Comparison of ENCODE assay signal across 22 cellular contexts in the genomic region with DNA sequence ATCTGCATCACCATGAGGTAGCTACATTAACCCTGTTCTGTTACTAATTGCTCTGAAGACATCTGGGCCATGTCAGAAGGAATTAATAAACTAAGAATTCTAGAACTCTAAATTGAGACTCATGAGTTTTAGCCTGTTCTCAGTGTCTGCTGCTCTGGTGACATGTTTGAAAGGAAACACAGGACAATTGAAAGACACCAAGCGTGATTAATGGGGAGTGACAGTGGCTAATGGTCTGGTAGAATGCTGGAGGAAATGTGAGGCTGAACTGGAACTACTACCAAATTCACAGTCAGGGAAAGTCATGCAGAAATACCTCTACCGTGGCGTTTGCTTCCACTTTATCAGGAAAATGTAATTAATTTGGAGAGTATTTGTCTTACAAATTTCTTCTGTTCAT.
A peak's percentile ranks its signal among the peaks of the same experiment; 100 is the strongest.
DNase-seq lines count a peak whose midpoint lies in the region; ATAC-seq and TF ChIP-seq lines count a peak whose summit lies in the region.
"Had no signal": no experiment of that assay in that cellular context is flagged by ENCODE, and none has a peak within 500 bp of the region (broad histone marks: within the 10 kb centered on the region; RNA-seq: fewer than 3 reads in every experiment).

No MANE protein-coding gene starts in this region.

- peaks cover 6% of the 10 kb centered on the region for H3F3A ChIP-seq in neural progenitor cell (ENCODE audit: low read depth)

- H2BK5ac ChIP-seq in H9 (ENCODE audit: insufficient read length, low read length), result no peak overlapping the region

- H3K4me1 Mint-ChIP-seq in neural progenitor cell (peaks cover 37% of the 10 kb centered on the region), H9 (peaks cover 28 to 33% of the 10 kb centered on the region in 2 experiments)
- H3K4me1 Mint-ChIP-seq: CD8-positive, alpha-beta memory T cell had no signal

- H3K4me3 ChIP-seq in HEK293 (ENCODE audit: low read depth, low read length) (no peak overlapping the region), neural progenitor cell (no peak overlapping the region)
- H3K4me3 ChIP-seq: A549; BLaER1 treated with 17β-estradiol and CSF1 and Interleukin-3, amounts not matched to agents 10 nM and 100 nM; GM12878 had no signal

- H2AK5ac ChIP-seq in H9 (ENCODE audit: insufficient read length, low read length), result no peak overlapping the region

- H3K56ac ChIP-seq in H9 (ENCODE audit: insufficient read length, low read depth, low read length), result no peak overlapping the region

- H3K4me3 Mint-ChIP-seq in neural progenitor cell (no peak overlapping the region), H9 (no peak overlapping the region)
- H3K4me3 Mint-ChIP-seq: CD14-positive monocyte; CD4-positive, alpha-beta T cell; CD8-positive, alpha-beta memory T cell had no signal

- no peaks in the 10 kb centered on the region for H3K36me3 ChIP-seq in HEK293 (ENCODE audit: control insufficient read depth in 2 of 2, insufficient read depth in 1 of 2, low read length in 2 of 2)
- H3K36me3 ChIP-seq in neural progenitor cell, result no peaks in the 10 kb centered on the region
- H3K36me3 ChIP-seq: BE2C; BLaER1 treated with 17β-estradiol and CSF1 and Interleukin-3, amounts not matched to agents 10 nM and 100 nM had no signal

- no peak overlapping the region for H4K91ac ChIP-seq in H9 (ENCODE audit: insufficient read length, low read depth, low read length)

- H2BK12ac ChIP-seq in H9 (ENCODE audit: insufficient read length, low read depth, low read length), result no peak overlapping the region

- H4K20me1 ChIP-seq in neural progenitor cell (ENCODE audit: low read depth), result no peaks in the 10 kb centered on the region
- H4K20me1 ChIP-seq in H9 (ENCODE audit: control insufficient read depth, insufficient read depth, insufficient read length), result no peaks in the 10 kb centered on the region
- H4K20me1 ChIP-seq: BLaER1 treated with 17β-estradiol and CSF1 and Interleukin-3, amounts not matched to agents 10 nM and 100 nM had no signal

- no peak overlapping the region for H3K4ac ChIP-seq in H9 (ENCODE audit: low read depth, low read length)

- no peak overlapping the region for H3K18ac ChIP-seq in H9 (ENCODE audit: insufficient read length, low read depth, low read length)

- H3K4me1 ChIP-seq in HEK293 (ENCODE audit: control insufficient read depth, insufficient read depth, low read length) (no peaks in the 10 kb centered on the region), neural progenitor cell (peaks cover 25% of the 10 kb centered on the region), H9 (ENCODE audit: insufficient read depth, low read length) (peaks cover 6% of the 10 kb centered on the region; the same call in 1 of the 2 replicates)
- H3K4me1 ChIP-seq: A549, BE2C had no signal

- no peaks in the 10 kb centered on the region for H3K79me2 ChIP-seq in neural progenitor cell (ENCODE audit: low read depth)
- no peaks in the 10 kb centered on the region for H3K79me2 ChIP-seq in H9 (ENCODE audit: insufficient read depth, low read length)

- H3K27ac ChIP-seq in HEK293 (ENCODE audit: extremely low read depth, low read depth, low read length) (no peak overlapping the region), neural progenitor cell (no peak overlapping the region), H9 (ENCODE audit: insufficient read length, low read depth, low read length) (no peak overlapping the region)
- H3K27ac ChIP-seq: A549; BLaER1 treated with 17β-estradiol and CSF1 and Interleukin-3, amounts not matched to agents 10 nM and 100 nM had no signal

- H2BK20ac ChIP-seq in H9 (ENCODE audit: low read depth, low read length, poor library complexity, severe bottlenecking), result no peak overlapping the region

- H3K27me3 ChIP-seq in neural progenitor cell (no peaks in the 10 kb centered on the region), H9 (ENCODE audit: insufficient read depth, low read length) (no peaks in the 10 kb centered on the region)
- H3K27me3 ChIP-seq: BLaER1 treated with 17β-estradiol and CSF1 and Interleukin-3, amounts not matched to agents 10 nM and 100 nM had no signal

- no peak overlapping the region for H4K8ac ChIP-seq in H9 (replicated peaks; ENCODE audit: insufficient read length, low read depth, low read length)

- no peak overlapping the region for H3T11ph ChIP-seq in H9 (ENCODE audit: low read length)

- no peak overlapping the region for H3K23ac ChIP-seq in H9 (ENCODE audit: insufficient read length, low read depth, low read length)

- no peaks in the 10 kb centered on the region for H3K23me2 ChIP-seq in H9 (ENCODE audit: insufficient read length, low read depth, low read length, poor library complexity, severe bottlenecking)

- ATAC-seq in GM18502 (IDR thresholded peaks at IDR 0.05; ENCODE audit: poor library complexity, unreplicated experiment), result no peak
- ATAC-seq: A549, GM12878 had no signal

- H2BK120ac ChIP-seq in H9 (ENCODE audit: low read depth, low read length, poor library complexity, severe bottlenecking), result no peak overlapping the region

- H3K9ac ChIP-seq in neural progenitor cell (no peak overlapping the region), H9 (ENCODE audit: extremely low read depth, insufficient read length, low read length) (no peak overlapping the region)
- H3K9ac ChIP-seq: BLaER1 treated with 17β-estradiol and CSF1 and Interleukin-3, amounts not matched to agents 10 nM and 100 nM had no signal

- POLR2A ChIA-PET in HEK293 (lab: Yijun Ruan, JAX), result no interaction called here

- H2AFZ ChIP-seq in neural progenitor cell (replicated peaks) (no peak overlapping the region), H9 (ENCODE audit: low read length) (no peak overlapping the region)

- no peak overlapping the region for H3K14ac ChIP-seq in H9 (ENCODE audit: insufficient read depth, low read length)

- CTCF ChIA-PET in HEK293 (lab: Yijun Ruan, JAX), result interaction anchor here (1.2 kb wide), 1 partner anchor 277 kb away, joined by 4 read pairs; no protein-coding TSS in a partner anchor

- H2BK15ac ChIP-seq in H9 (ENCODE audit: low read depth, low read length), result no peak overlapping the region

- WGBS in H9 (ENCODE audit: extremely low coverage, insufficient read length, low lambda C conversion rate), result no CpG with 5 or more reads among the region's 3 CpGs

- H3K27me3 Mint-ChIP-seq in neural progenitor cell (ENCODE audit: insufficient read depth, low read depth) (peaks cover 3% of the 10 kb centered on the region), H9 (ENCODE audit: low read depth) (peaks cover 2% of the 10 kb centered on the region; the same call in 1 of the 2 replicates)
- H3K27me3 Mint-ChIP-seq: CD4-positive, alpha-beta T cell had no signal

- H3K9me3 Mint-ChIP-seq in neural progenitor cell (no peaks in the 10 kb centered on the region), H9 (no peaks in the 10 kb centered on the region)
- H3K9me3 Mint-ChIP-seq: CD14-positive monocyte; CD4-positive, alpha-beta T cell had no signal

- H3K27ac Mint-ChIP-seq in neural progenitor cell, result no peak overlapping the region
- no peak overlapping the region for H3K27ac Mint-ChIP-seq in H9
- H3K27ac Mint-ChIP-seq: CD4-positive, alpha-beta T cell; CD8-positive, alpha-beta memory T cell had no signal

- TF ChIP-seq CTCF in HEK293 (tag by site-specific recombination; IDR thresholded peaks at IDR 0.05), result no peak
- no peak for TF ChIP-seq CTCF in neural progenitor cell (IDR thresholded peaks at IDR 0.05)
- TF ChIP-seq CTCF in H9 (conservative IDR thresholded peaks at IDR 0.05), result no peak

- H4K5ac ChIP-seq in H9 (ENCODE audit: insufficient read length, low read depth, low read length), result no peak overlapping the region

- H3K36me3 Mint-ChIP-seq in neural progenitor cell, result no peaks in the 10 kb centered on the region
- H3K36me3 Mint-ChIP-seq in H9 (ENCODE audit: insufficient read depth in 1 of 3, low read depth in 3 of 3), result no peaks in the 10 kb centered on the region; a peak in 1 of 7 replicates
- H3K36me3 Mint-ChIP-seq: CD14-positive monocyte had no signal

- DNase-seq in astrocyte of the hippocampus (ENCODE audit: low read depth, low spot score) (peak; percentile 2), neural progenitor cell (ENCODE audit: low spot score) (peak; percentile 65), H9 (no peak), hepatic stellate cell (ENCODE audit: low spot score) (no peak)
- DNase-seq: 8988T; ACHN; AML-193; BE2C; CD4-positive, alpha-beta T cell; CD8-positive, alpha-beta memory T cell; DMS 273 treated with DMSO at 0.1 percent for 48 hours; DMS79; EL; GDM1; GOT3; HCEC 1CT had no signal

- H3K9me3 ChIP-seq in HEK293 (ENCODE audit: control insufficient read depth, insufficient read depth, low read depth, low read length), result no peaks in the 10 kb centered on the region
- H3K9me3 ChIP-seq in neural progenitor cell (ENCODE audit: low read depth), result no peaks in the 10 kb centered on the region
- H3K9me3 ChIP-seq in H9 (ENCODE audit: control insufficient read depth, low read depth, low read length), result no peaks in the 10 kb centered on the region
- H3K9me3 ChIP-seq: A549; BE2C; BLaER1 treated with 17β-estradiol and CSF1 and Interleukin-3, amounts not matched to agents 10 nM and 100 nM had no signal

- peak overlapping the region; percentile 35 for H3K4me2 ChIP-seq in neural progenitor cell
- no peak overlapping the region for H3K4me2 ChIP-seq in H9 (ENCODE audit: insufficient read depth, insufficient read length, low read length)
- H3K4me2 ChIP-seq: A549; BLaER1 treated with 17β-estradiol and CSF1 and Interleukin-3, amounts not matched to agents 10 nM and 100 nM had no signal

- H3K79me1 ChIP-seq in H9 (ENCODE audit: insufficient read depth, low read depth, low read length, poor library complexity, severe bottlenecking), result no peaks in the 10 kb centered on the region

TF ChIP-seq in HEK293, 187 proteins besides CTCF, POLR2A, EP300 and RAD21:
- TF ChIP-seq ZNF239 (tag by site-specific recombination; IDR thresholded peaks at IDR 0.05), result no peak
- no peak for TF ChIP-seq ZSCAN16 (tag by site-specific recombination; IDR thresholded peaks at IDR 0.05)
- TF ChIP-seq ZNF510 (tag by site-specific recombination; IDR thresholded peaks at IDR 0.05; ENCODE audit: insufficient replicate concordance), result no peak
- TF ChIP-seq MEIS1 (CRISPR knock-in tag; IDR thresholded peaks at IDR 0.05; ENCODE audit: borderline replicate concordance), result 0 out of 2 replicates have a peak, but pooled peaks have one; percentile 70
- no peak for TF ChIP-seq SCRT2 (tag by site-specific recombination; IDR thresholded peaks at IDR 0.05)
TF ChIP-seq in HEK293: peak in this region for 1.

Comparison
In these comparisons a context has a peak if more than half of its experiments do, and no peak if none do; other contexts are left out.
1. DNase-seq: peak in astrocyte of the hippocampus (single experiment) and neural progenitor cell (single experiment); none in H9 (single experiment) and hepatic stellate cell (single experiment).